Comparison of ENCODE assay signal across 8 cellular contexts in the genomic region with DNA sequence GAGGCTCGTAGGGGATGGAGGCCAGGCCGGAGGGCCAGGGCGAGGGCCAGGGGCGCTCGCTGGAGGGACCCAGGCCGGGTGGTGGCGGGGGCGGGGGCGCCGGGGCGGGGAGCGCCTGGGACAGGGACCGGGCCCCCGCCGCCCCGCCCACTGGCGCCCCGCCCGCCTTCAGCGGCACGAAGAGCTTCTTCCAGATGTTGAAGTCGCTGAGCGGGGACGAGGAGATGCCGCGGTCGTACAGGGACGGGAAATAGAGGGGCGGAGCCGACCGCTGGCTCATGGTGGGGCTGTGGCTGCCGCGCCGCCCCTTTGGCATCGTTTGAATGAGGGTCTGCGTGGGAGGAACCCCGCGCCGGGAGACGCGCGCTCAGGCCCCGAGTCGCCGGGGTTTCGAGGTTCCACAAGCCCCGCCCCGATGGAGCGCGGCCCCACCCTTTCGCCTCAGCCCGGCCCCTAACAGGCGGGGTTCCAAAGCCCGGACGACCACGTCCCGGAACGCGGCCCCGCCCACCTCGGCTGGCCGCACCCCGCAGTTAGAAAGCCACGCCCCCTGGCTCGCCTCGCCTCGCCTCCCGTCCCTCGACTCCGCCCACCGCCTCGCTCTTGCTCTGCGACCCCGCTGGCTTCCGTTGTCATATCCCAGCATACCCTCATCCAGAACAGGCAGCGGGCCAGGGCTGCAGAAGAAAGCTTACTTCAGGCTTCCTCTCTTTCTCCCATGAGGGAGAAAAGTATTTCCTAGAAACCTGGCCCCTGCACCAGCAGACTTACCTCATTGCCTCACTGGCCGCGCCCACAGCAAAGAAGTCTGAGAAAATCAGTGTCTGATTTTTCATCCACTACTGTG. TPM values are rescaled to one million over a fixed set of nuclear protein-coding genes. Genes with fewer than 3 reads are reported as not detected.
DNase-seq lines count a peak whose midpoint lies in the region; ATAC-seq lines count a peak whose summit lies in the region.

A gene with protein sequence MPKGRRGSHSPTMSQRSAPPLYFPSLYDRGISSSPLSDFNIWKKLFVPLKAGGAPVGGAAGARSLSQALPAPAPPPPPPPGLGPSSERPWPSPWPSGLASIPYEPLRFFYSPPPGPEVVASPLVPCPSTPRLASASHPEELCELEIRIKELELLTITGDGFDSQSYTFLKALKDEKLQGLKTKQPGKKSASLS (minus strand): TSS at position 402 of the 847 bp plus-strand sequence. CDS start 86 bp downstream, at position 316.

- peak within 1 kb of the TSS in 9 of 11 experiments; percentile 60 to 78 (median 71); a peak in 18 of 22 replicates for H3K27ac ChIP-seq in BLaER1 treated with 17β-estradiol and CSF1 and Interleukin-3, amounts not matched to agents 10 nM and 100 nM

- H3K27me3 ChIP-seq in BLaER1 treated with 17β-estradiol and CSF1 and Interleukin-3, amounts not matched to agents 10 nM and 100 nM, result no peaks in the 10 kb centered on the region

- ATAC-seq in GM19351 (IDR thresholded peaks at IDR 0.05; ENCODE audit: unreplicated experiment) (peak; percentile 94), HG03469 (IDR thresholded peaks at IDR 0.05; ENCODE audit: unreplicated experiment) (peak; percentile 57), left lobe of liver (peak; percentile 92)

- peaks cover 30 to 56% (median 39%) of the 10 kb centered on the region in 10 experiments for H3K4me1 ChIP-seq in BLaER1 treated with 17β-estradiol and CSF1 and Interleukin-3, amounts not matched to agents 10 nM and 100 nM

- no peaks in the 10 kb centered on the region for H3K9me3 ChIP-seq in BLaER1 treated with 17β-estradiol and CSF1 and Interleukin-3, amounts not matched to agents 10 nM and 100 nM (replicated peaks in 1 of 11)

- H4K20me1 ChIP-seq in BLaER1 treated with 17β-estradiol and CSF1 and Interleukin-3, amounts not matched to agents 10 nM and 100 nM, result peaks cover 0 to 31% (median 0%) of the 10 kb centered on the region in 11 experiments; a peak in 3 of 22 replicates

- H3K36me3 ChIP-seq in BLaER1 treated with 17β-estradiol and CSF1 and Interleukin-3, amounts not matched to agents 10 nM and 100 nM, result peaks cover 0 to 11% (median 6%) of the 10 kb centered on the region in 11 experiments; a peak in 10 of 22 replicates

- DNase-seq in NCI-H526 (lab: John Stamatoyannopoulos, UW) (peak; percentile 80 to 98), dedifferentiated amniotic fluid mesenchymal stem cell (ENCODE audit: extremely low spot score) (peak; percentile 92), left lobe of liver (ENCODE audit: low spot score) (peak; percentile 95)
- peak; percentile 95 for DNase-seq in activated CD4-positive, alpha-beta T cell treated with anti-CD3 and anti-CD28 coated beads, Interleukin-2, amount 50 U/mL, for 1 hour
- peak; percentile 93 for DNase-seq in stimulated activated CD4-positive, alpha-beta T cell treated with anti-CD3 and anti-CD28 coated beads, Interleukin-1b, Interleukin-23, amount 100 ng/mL, for 48 hours

- H3K4me3 ChIP-seq in BLaER1 treated with 17β-estradiol and CSF1 and Interleukin-3, amounts not matched to agents 10 nM and 100 nM, result peak within 1 kb of the TSS; percentile 55 to 73 (median 61)

- H3K4me2 ChIP-seq in BLaER1 treated with 17β-estradiol and CSF1 and Interleukin-3, amounts not matched to agents 10 nM and 100 nM, result peak within 1 kb of the TSS; percentile 76 to 95 (median 86)

- peak within 1 kb of the TSS; percentile 53 to 77 (median 72) for H3K9ac ChIP-seq in BLaER1 treated with 17β-estradiol and CSF1 and Interleukin-3, amounts not matched to agents 10 nM and 100 nM

RNA-seq across cellular contexts. Expression of the gene that starts here (rescaled TPM):
- not detected for total RNA-seq in left lobe of liver

Comparison
In these comparisons a context has a peak if more than half of its experiments do, and no peak if none do; other contexts are left out.
1. Peak in every context shown above with its lines: DNase-seq, ATAC-seq, H3K4me3 ChIP-seq and H3K27ac ChIP-seq.
2. Peak in DNase-seq and ATAC-seq in left lobe of liver; RNA of the gene not detected or under 1 TPM.